Comparison of ENCODE assay signal across 22 cellular contexts in the genomic region with DNA sequence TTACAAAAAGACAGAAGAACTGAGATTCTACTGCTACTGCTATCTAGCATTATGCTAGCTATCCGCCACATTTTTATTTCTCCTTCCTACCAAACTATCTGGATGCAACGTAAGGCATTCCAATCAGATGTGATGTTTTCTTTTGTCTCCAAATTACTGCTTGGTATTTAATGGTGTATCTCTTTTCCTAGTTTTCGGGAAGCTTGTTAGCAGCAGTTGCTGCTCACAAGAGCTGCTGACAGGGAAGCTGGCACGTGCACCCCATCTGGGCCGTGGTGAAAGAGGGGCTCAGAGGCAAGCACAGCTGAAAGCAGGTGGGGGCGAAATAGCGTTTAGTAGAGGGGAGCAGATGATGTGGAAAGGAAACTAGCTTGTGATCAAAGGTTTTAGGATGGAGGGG. TPM values are rescaled to one million over a fixed set of nuclear protein-coding genes. Genes with fewer than 3 reads are reported as not detected.
DNase-seq lines count a peak whose midpoint lies in the region; ATAC-seq, FAIRE-seq and TF ChIP-seq lines count a peak whose summit lies in the region.
"Had no signal": no experiment of that assay in that cellular context is flagged by ENCODE, and none has a peak within 500 bp of the region (broad histone marks: within the 10 kb centered on the region; RNA-seq: fewer than 3 reads in every experiment).

No MANE protein-coding gene starts in this region.

- peaks cover 59% of the 10 kb centered on the region for H3K4me1 Mint-ChIP-seq in HFFc6 (ENCODE audit: low read depth)
- H3K4me1 Mint-ChIP-seq in immature natural killer cell = peaks cover 98 to 100% of the 10 kb centered on the region in 2 donors
- peaks cover 8% of the 10 kb centered on the region for H3K4me1 Mint-ChIP-seq in mesothelial cell of epicardium

- H3K4me3 Mint-ChIP-seq in HFFc6 (0 out of 2 replicates have a peak overlapping the region, but pooled peaks have one; percentile 3), immature natural killer cell (peak overlapping the region; percentile 46 to 75 (median 57)), mesothelial cell of epicardium (no peak overlapping the region)
- H3K4me3 Mint-ChIP-seq: activated CD4-positive, alpha-beta T cell treated with anti-CD3 and anti-CD28 coated beads, Interleukin-2, amount 10 ng/mL, durations not matched to agents 24 days and 14 days; stimulated activated naive CD8-positive, alpha-beta T cell treated with anti-CD3 and anti-CD28 coated beads, Interleukin-15, Interleukin-2, amounts not matched to agents 100 ng/mL and 50 ng/mL, for 24 hours had no signal

- 88% methylated on average over 7 of the region's 7 CpGs for WGBS in A549 (ENCODE audit: missing lambda C conversion rate)

- H3K9me3 Mint-ChIP-seq in HFFc6 (no peaks in the 10 kb centered on the region), immature natural killer cell (no peaks in the 10 kb centered on the region), mesothelial cell of epicardium (no peaks in the 10 kb centered on the region)
- H3K9me3 Mint-ChIP-seq: activated CD4-positive, alpha-beta T cell treated with anti-CD3 and anti-CD28 coated beads, Interleukin-2, amount 10 ng/mL, durations not matched to agents 24 days and 14 days; stimulated activated naive CD8-positive, alpha-beta T cell treated with anti-CD3 and anti-CD28 coated beads, Interleukin-15, Interleukin-2, amounts not matched to agents 100 ng/mL and 50 ng/mL, for 24 hours had no signal

- CTCF ChIA-PET in A549 (lab: Yijun Ruan, JAX) = interaction anchor here (0.8 to 1.1 kb wide), 3 partner anchors 9 to 112 kb away, joined by 3 read pairs; no protein-coding TSS in a partner anchor

- TF ChIP-seq POLR2A in A549 (IDR thresholded peaks at IDR 0.05; ENCODE audit: low read length) = no peak

- H3K27me3 Mint-ChIP-seq in HFFc6 (ENCODE audit: insufficient read depth) = no peaks in the 10 kb centered on the region; the same call in 1 of the 2 replicates
- H3K27me3 Mint-ChIP-seq in immature natural killer cell (ENCODE audit: low read depth in 3 of 3) = peaks cover 3 to 7% (median 6%) of the 10 kb centered on the region in 3 donors
- H3K27me3 Mint-ChIP-seq in mesothelial cell of epicardium (ENCODE audit: low read depth) = no peaks in the 10 kb centered on the region
- H3K27me3 Mint-ChIP-seq: activated CD4-positive, alpha-beta T cell treated with anti-CD3 and anti-CD28 coated beads, Interleukin-2, amount 10 ng/mL, durations not matched to agents 24 days and 14 days; stimulated activated naive CD8-positive, alpha-beta T cell treated with anti-CD3 and anti-CD28 coated beads, Interleukin-15, Interleukin-2, amounts not matched to agents 100 ng/mL and 50 ng/mL, for 24 hours had no signal

- H3K36me3 Mint-ChIP-seq in HFFc6 (ENCODE audit: low read depth) (peaks cover 4% of the 10 kb centered on the region; the same call in 1 of the 2 replicates), immature natural killer cell (no peaks in the 10 kb centered on the region), mesothelial cell of epicardium (no peaks in the 10 kb centered on the region)

- no peak for DNase-seq in A549 (ENCODE audit: low read depth in 1 of 2, low spot score in 1 of 2)
- DNase-seq in AG10803 (ENCODE audit: low read depth) = peak; percentile 51
- no peak for DNase-seq in HFFc6
- no peak for DNase-seq in immature natural killer cell
- no peak for DNase-seq in AG08396 (ENCODE audit: low spot score)
- DNase-seq in mesothelial cell of epicardium (ENCODE audit: low spot score in 2 of 2, unreplicated experiment in 2 of 2) = no peak
- no peak for DNase-seq in NCI-H2171 treated with DMSO at 0.1 percent for 48 hours (lab: John Stamatoyannopoulos, UW)
- DNase-seq: activated CD4-positive, alpha-beta T cell treated with anti-CD3 and anti-CD28 coated beads, Interleukin-2, amount 10 ng/mL, durations not matched to agents 24 days and 14 days; activated naive CD4-positive, alpha-beta T cell; C1 segment of cervical spinal cord; heart left ventricle; NCI-H2029 treated with DMSO at 0.1 percent for 48 hours; NCI-H510A; RPMI8226; stimulated activated CD4-positive, alpha-beta T cell treated with anti-CD3 and anti-CD28 coated beads, Interleukin-1b, Interleukin-23, amount 100 ng/mL, for 48 hours; trophoblast cell had no signal

- TF ChIP-seq EP300 in A549 (IDR thresholded peaks at IDR 0.05) = no peak

- peaks cover 97% of the 10 kb centered on the region for H3K4me1 ChIP-seq in A549
- H3K4me1 ChIP-seq: parathyroid adenoma had no signal

- ATAC-seq in A549 (no peak), HG03354 (IDR thresholded peaks at IDR 0.05; ENCODE audit: poor library complexity, severe bottlenecking, unreplicated experiment) (no peak)

- H3K9me3 ChIP-seq in A549 = peaks cover 5% of the 10 kb centered on the region; the same call in 2 of the 3 replicates
- H3K9me3 ChIP-seq: ascending aorta, heart left ventricle had no signal

- H3K4me3 ChIP-seq in A549 (no peak overlapping the region), AG10803 (ENCODE audit: low read length) (no peak overlapping the region)
- H3K4me3 ChIP-seq: ascending aorta, heart left ventricle had no signal

- H3K27ac ChIP-seq in A549 = peak overlapping the region; percentile 83 to 93
- H3K27ac ChIP-seq: ascending aorta, heart left ventricle, parathyroid adenoma had no signal

- TF ChIP-seq CTCF in A549 (IDR thresholded peaks at IDR 0.05) (no peak), AG10803 (conservative IDR thresholded peaks at IDR 0.05; ENCODE audit: low read length) (no peak), HFFc6 (IDR thresholded peaks at IDR 0.05) (no peak), mesothelial cell of epicardium (IDR thresholded peaks at IDR 0.05; ENCODE audit: unreplicated experiment) (no peak)

- POLR2A ChIA-PET in A549 (lab: Yijun Ruan, JAX) = interaction anchor here (1.9 kb wide), 1 partner anchor 9 kb away, joined by 4 read pairs; no protein-coding TSS in a partner anchor

- H3K27ac Mint-ChIP-seq in HFFc6 (peak overlapping the region; percentile 60), immature natural killer cell (peak overlapping the region; percentile 60 to 90 (median 74)), mesothelial cell of epicardium (no peak overlapping the region)
- H3K27ac Mint-ChIP-seq: activated CD4-positive, alpha-beta T cell treated with anti-CD3 and anti-CD28 coated beads, Interleukin-2, amount 10 ng/mL, durations not matched to agents 24 days and 14 days; stimulated activated naive CD8-positive, alpha-beta T cell treated with anti-CD3 and anti-CD28 coated beads, Interleukin-15, Interleukin-2, amounts not matched to agents 100 ng/mL and 50 ng/mL, for 24 hours had no signal

- FAIRE-seq in A549 (lab: Jason Lieb, UNC) = no peak
- FAIRE-seq: endometrium, TTC549 had no signal

- no peak for TF ChIP-seq RAD21 in A549 (conservative IDR thresholded peaks at IDR 0.05 in 1 of 2, IDR thresholded peaks at IDR 0.05 in 1 of 2)

- peak overlapping the region; percentile 65; the same call in 2 of the 3 replicates for H3K4me2 ChIP-seq in A549

TF ChIP-seq in A549, 52 proteins besides CTCF, POLR2A, EP300 and RAD21:
- TF ChIP-seq, protein P1, sequence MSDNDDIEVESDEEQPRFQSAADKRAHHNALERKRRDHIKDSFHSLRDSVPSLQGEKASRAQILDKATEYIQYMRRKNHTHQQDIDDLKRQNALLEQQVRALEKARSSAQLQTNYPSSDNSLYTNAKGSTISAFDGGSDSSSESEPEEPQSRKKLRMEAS (IDR thresholded peaks at IDR 0.05) = no peak
- no peak for TF ChIP-seq NR3C1 (IDR thresholded peaks at IDR 0.05)
- TF ChIP-seq NPAS2 (CRISPR knock-in tag; IDR thresholded peaks at IDR 0.05; ENCODE audit: borderline replicate concordance) = no peak
- TF ChIP-seq, protein P2, sequence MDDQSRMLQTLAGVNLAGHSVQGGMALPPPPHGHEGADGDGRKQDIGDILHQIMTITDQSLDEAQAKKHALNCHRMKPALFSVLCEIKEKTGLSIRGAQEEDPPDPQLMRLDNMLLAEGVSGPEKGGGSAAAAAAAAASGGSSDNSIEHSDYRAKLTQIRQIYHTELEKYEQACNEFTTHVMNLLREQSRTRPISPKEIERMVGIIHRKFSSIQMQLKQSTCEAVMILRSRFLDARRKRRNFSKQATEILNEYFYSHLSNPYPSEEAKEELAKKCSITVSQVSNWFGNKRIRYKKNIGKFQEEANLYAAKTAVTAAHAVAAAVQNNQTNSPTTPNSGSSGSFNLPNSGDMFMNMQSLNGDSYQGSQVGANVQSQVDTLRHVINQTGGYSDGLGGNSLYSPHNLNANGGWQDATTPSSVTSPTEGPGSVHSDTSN (IDR thresholded peaks at IDR 0.05) = no peak
- TF ChIP-seq EHF (CRISPR knock-in tag; IDR thresholded peaks at IDR 0.05) = no peak
- no peak for TF ChIP-seq TFCP2L1 (CRISPR knock-in tag; IDR thresholded peaks at IDR 0.05)
- no peak for TF ChIP-seq RARB (CRISPR knock-in tag; IDR thresholded peaks at IDR 0.05)
- TF ChIP-seq RFX5 (IDR thresholded peaks at IDR 0.05) = no peak
- no peak for TF ChIP-seq RNF2 (IDR thresholded peaks at IDR 0.05; ENCODE audit: borderline replicate concordance, low read depth)
- TF ChIP-seq, protein P3, sequence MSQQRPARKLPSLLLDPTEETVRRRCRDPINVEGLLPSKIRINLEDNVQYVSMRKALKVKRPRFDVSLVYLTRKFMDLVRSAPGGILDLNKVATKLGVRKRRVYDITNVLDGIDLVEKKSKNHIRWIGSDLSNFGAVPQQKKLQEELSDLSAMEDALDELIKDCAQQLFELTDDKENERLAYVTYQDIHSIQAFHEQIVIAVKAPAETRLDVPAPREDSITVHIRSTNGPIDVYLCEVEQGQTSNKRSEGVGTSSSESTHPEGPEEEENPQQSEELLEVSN (IDR thresholded peaks at IDR 0.05; ENCODE audit: borderline replicate concordance, low read depth) = no peak
- TF ChIP-seq MYC (IDR thresholded peaks at IDR 0.05; ENCODE audit: borderline replicate concordance, low read length) = no peak
- TF ChIP-seq CEBPB (IDR thresholded peaks at IDR 0.05) = no peak

RNA-seq across cellular contexts. Expression of a gene that starts 57.3 kb away (rescaled TPM):
- 156 and 159 TPM in 2 replicates for polyA plus RNA-seq in A549 (2011; rRNA removed)
- 70.5 and 85.3 TPM in 2 replicates for polyA plus RNA-seq in A549 (2012; cell fraction: cytosol; rRNA removed)
- 54.7 and 109 TPM in 2 replicates for polyA plus RNA-seq in A549 (2012; cell fraction: nucleus; rRNA removed)
- 110 to 123 TPM (median 114 TPM) in 3 replicates for polyA plus RNA-seq in A549 (2017; fragmentation: RNase III; extraction: RNeasy Plus Mini Kit Qiagen cat#74134 plus additional on column Dnase treatment)
- polyA minus RNA-seq in A549 (2011; rRNA and poly(A)+ RNA removed) = 197 and 200 TPM in 2 replicates
- 100 to 1,000 TPM in 2 of 6 experiments, 10 to 100 TPM in 4; 90.0 to 104 (median 98.3) TPM for total RNA-seq in HFFc6 (2021; fragmentation: NEBNext Ultra II Directional; extraction: Animal tissue kit (Norgen Biotek cat#: 25700))
- polyA plus RNA-seq in immature natural killer cell = 100 to 1,000 TPM; 265 to 734 (median 416) TPM
- 62.0 to 65.1 TPM (median 63.2 TPM) in 3 replicates for total RNA-seq in mesothelial cell of epicardium
